Comparison of ENCODE assay signal across 15 cellular contexts in the genomic region with DNA sequence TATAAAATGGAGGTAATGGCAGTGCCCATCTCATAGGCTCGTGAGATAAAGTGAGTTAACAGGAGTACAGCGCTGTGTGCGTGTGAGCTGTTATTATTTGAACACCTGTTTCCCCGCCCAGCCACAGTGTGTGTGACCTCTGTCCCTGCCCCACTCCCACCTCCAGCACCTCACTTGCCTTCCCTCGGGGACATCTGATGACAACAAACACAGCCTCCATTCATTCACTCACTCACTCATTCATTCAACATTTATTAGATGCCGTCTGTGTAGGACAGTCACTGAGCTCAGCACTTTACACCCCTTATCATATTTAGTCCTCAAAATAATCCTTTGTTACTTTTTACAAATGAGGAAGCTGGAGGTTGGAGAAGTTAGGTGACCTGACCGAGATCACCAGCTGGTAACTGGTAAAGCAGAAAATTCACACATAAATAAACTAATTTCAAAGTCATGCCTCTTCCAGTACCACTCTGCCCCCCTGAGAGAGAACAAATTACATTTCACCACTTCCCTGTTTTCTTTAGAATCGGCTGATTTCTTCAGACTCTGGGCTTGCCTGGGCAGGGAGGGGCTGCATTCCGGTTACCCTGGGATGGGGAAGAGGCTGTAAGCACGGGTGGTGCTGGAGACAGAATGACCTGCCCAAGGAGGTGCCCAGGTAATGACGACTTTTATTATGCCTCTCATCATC. TPM values are rescaled to one million over a fixed set of nuclear protein-coding genes. Genes with fewer than 3 reads are reported as not detected.
A peak's percentile ranks its signal among the peaks of the same experiment; 100 is the strongest.
DNase-seq lines count a peak whose midpoint lies in the region; ATAC-seq, FAIRE-seq and TF ChIP-seq lines count a peak whose summit lies in the region.
"Had no signal": no experiment of that assay in that cellular context is flagged by ENCODE, and none has a peak within 500 bp of the region (broad histone marks: within the 10 kb centered on the region; RNA-seq: fewer than 3 reads in every experiment).

No MANE protein-coding gene starts in this region.

- intact Hi-C loops in right lobe of liver (cut with DNase I): no loop called here

- H3K4me3 Mint-ChIP-seq in glutamatergic neuron (ENCODE audit: unreplicated experiment): no peak overlapping the region
- H3K4me3 Mint-ChIP-seq in activated CD8-positive, alpha-beta memory T cell treated with anti-CD3 and anti-CD28 coated beads, Interleukin-2, amount 10 ng/mL, durations not matched to agents 7 days and 5 days: no peak overlapping the region
- H3K4me3 Mint-ChIP-seq: activated T-cell treated with anti-CD3 and anti-CD28 coated beads, Interleukin-2, amount 50 U/mL, for 24 hours had no signal

- CTCF ChIA-PET in HEK293 (lab: Yijun Ruan, JAX): interaction anchor here (0.6 to 10.6 kb wide), 10 partner anchors 13 to 268 kb away, joined by 3 to 182 read pairs (median 10); no protein-coding TSS in a partner anchor
- CTCF ChIA-PET in activated CD8-positive, alpha-beta memory T cell treated with anti-CD3 and anti-CD28 coated beads, Interleukin-2, amount 10 ng/mL, durations not matched to agents 7 days and 5 days (lab: Charles Lee): interaction anchor here (0.7 to 27.9 kb wide), 8 partner anchors 12 to 238 kb away, joined by 3 to 604 read pairs (median 4); a partner anchor contains a TSS

- in situ Hi-C loops in GM23248 (cut with MboI): no loop called here

- peaks cover 24% of the 10 kb centered on the region for H3K4me1 Mint-ChIP-seq in glutamatergic neuron (ENCODE audit: low read depth, unreplicated experiment)
- H3K4me1 Mint-ChIP-seq in activated CD8-positive, alpha-beta memory T cell treated with anti-CD3 and anti-CD28 coated beads, Interleukin-2, amount 10 ng/mL, durations not matched to agents 7 days and 5 days: peaks cover 5% of the 10 kb centered on the region

- H3K9ac ChIP-seq in GM23248: no peak overlapping the region

- TF ChIP-seq CTCF in HEK293 (tag by site-specific recombination; IDR thresholded peaks at IDR 0.05) (no peak), Peyer's patch (IDR thresholded peaks at IDR 0.05) (no peak), right lobe of liver (IDR thresholded peaks at IDR 0.05) (no peak), glutamatergic neuron (IDR thresholded peaks at IDR 0.05; ENCODE audit: partially characterized antibody, unreplicated experiment) (no peak)

- H3K36me3 ChIP-seq in HEK293 (ENCODE audit: control insufficient read depth in 2 of 2, insufficient read depth in 1 of 2, low read length in 2 of 2) (no peaks in the 10 kb centered on the region), Peyer's patch (no peaks in the 10 kb centered on the region), right lobe of liver (no peaks in the 10 kb centered on the region), GM23248 (ENCODE audit: low read depth) (no peaks in the 10 kb centered on the region)
- H3K36me3 ChIP-seq: tibial artery had no signal

- peaks cover 6% of the 10 kb centered on the region for H3K27me3 Mint-ChIP-seq in glutamatergic neuron (ENCODE audit: unreplicated experiment)
- peaks cover 29% of the 10 kb centered on the region for H3K27me3 Mint-ChIP-seq in activated CD8-positive, alpha-beta memory T cell treated with anti-CD3 and anti-CD28 coated beads, Interleukin-2, amount 10 ng/mL, durations not matched to agents 7 days and 5 days
- H3K27me3 Mint-ChIP-seq: activated T-cell treated with anti-CD3 and anti-CD28 coated beads, Interleukin-2, amount 50 U/mL, for 24 hours had no signal

- H3K4me1 ChIP-seq in HEK293 (ENCODE audit: control insufficient read depth, insufficient read depth, low read length): no peaks in the 10 kb centered on the region
- H3K4me1 ChIP-seq in Peyer's patch: peaks cover 0 to 10% (median 1%) of the 10 kb centered on the region in 4 donors
- no peaks in the 10 kb centered on the region for H3K4me1 ChIP-seq in right lobe of liver
- no peaks in the 10 kb centered on the region for H3K4me1 ChIP-seq in GM23248 (ENCODE audit: insufficient read depth)
- H3K4me1 ChIP-seq: tibial artery had no signal

- H3K9me3 ChIP-seq in HEK293 (ENCODE audit: control insufficient read depth, insufficient read depth, low read depth, low read length) (no peaks in the 10 kb centered on the region), Peyer's patch (no peaks in the 10 kb centered on the region), right lobe of liver (no peaks in the 10 kb centered on the region), GM23248 (ENCODE audit: low read depth) (no peaks in the 10 kb centered on the region)
- H3K9me3 ChIP-seq: tibial artery had no signal

- no peak overlapping the region for H3K4me2 ChIP-seq in GM23248 (ENCODE audit: unreplicated experiment)

- no peaks in the 10 kb centered on the region for H3K9me3 Mint-ChIP-seq in glutamatergic neuron (ENCODE audit: unreplicated experiment)
- no peaks in the 10 kb centered on the region for H3K9me3 Mint-ChIP-seq in activated CD8-positive, alpha-beta memory T cell treated with anti-CD3 and anti-CD28 coated beads, Interleukin-2, amount 10 ng/mL, durations not matched to agents 7 days and 5 days (ENCODE audit: low read depth)
- H3K9me3 Mint-ChIP-seq: activated T-cell treated with anti-CD3 and anti-CD28 coated beads, Interleukin-2, amount 50 U/mL, for 24 hours had no signal

- TF ChIP-seq POLR2A in Peyer's patch (IDR thresholded peaks at IDR 0.05) (no peak), right lobe of liver (IDR thresholded peaks at IDR 0.05) (no peak)

- POLR2A ChIA-PET in HEK293 (lab: Yijun Ruan, JAX): interaction anchor here (1.0 to 1.3 kb wide), 2 partner anchors 94 to 105 kb away, joined by 3 read pairs; a partner anchor contains a TSS

- DNase-seq in AML-193 (lab: John Stamatoyannopoulos, UW) (peak; percentile 88 to 90), Peyer's patch (peak in 2 of 3 donors; percentile 67 to 70), right lobe of liver (no peak), glutamatergic neuron (no peak), GM23248 (no peak), frontal cortex (ENCODE audit: low spot score in 2 of 2) (no peak)
- DNase-seq in activated CD8-positive, alpha-beta memory T cell treated with anti-CD3 and anti-CD28 coated beads, Interleukin-2, amount 10 ng/mL, durations not matched to agents 7 days and 5 days: no peak
- DNase-seq: activated T-cell treated with anti-CD3 and anti-CD28 coated beads, Interleukin-2, amount 50 U/mL, for 24 hours; aorta; NCI-H1436 treated with DMSO at 0.1 percent for 48 hours; tibial artery had no signal

- no peaks in the 10 kb centered on the region for H4K20me1 ChIP-seq in GM23248 (ENCODE audit: insufficient read depth)

- no peaks in the 10 kb centered on the region for H3K36me3 Mint-ChIP-seq in glutamatergic neuron (ENCODE audit: unreplicated experiment)
- no peaks in the 10 kb centered on the region for H3K36me3 Mint-ChIP-seq in activated CD8-positive, alpha-beta memory T cell treated with anti-CD3 and anti-CD28 coated beads, Interleukin-2, amount 10 ng/mL, durations not matched to agents 7 days and 5 days

- 43% methylated on average over 11 of the region's 11 CpGs for WGBS in right lobe of liver (ENCODE audit: insufficient coverage, low coverage, low lambda C conversion rate, missing lambda C conversion rate)
- WGBS in GM23248 (ENCODE audit: low coverage in 1 of 2, low lambda C conversion rate in 2 of 2, missing lambda C conversion rate in 2 of 2), 2 experiments: 73 to 75% methylated on average over 11 of the region's 11 CpGs

- H3K79me2 ChIP-seq in GM23248 (ENCODE audit: insufficient read depth): no peaks in the 10 kb centered on the region

- H3K27ac ChIP-seq in HEK293 (ENCODE audit: extremely low read depth, low read depth, low read length): no peak overlapping the region
- H3K27ac ChIP-seq in Peyer's patch: peak overlapping the region in 1 of 4 donors; percentile 49
- no peak overlapping the region for H3K27ac ChIP-seq in right lobe of liver
- no peak overlapping the region for H3K27ac ChIP-seq in GM23248
- H3K27ac ChIP-seq: HL-60, tibial artery, VCaP had no signal

- H3K9me2 ChIP-seq in GM23248 (ENCODE audit: insufficient read depth): no peaks in the 10 kb centered on the region

- H3K4me3 ChIP-seq in HEK293 (ENCODE audit: low read depth, low read length) (no peak overlapping the region), Peyer's patch (no peak overlapping the region), right lobe of liver (no peak overlapping the region), GM23248 (no peak overlapping the region)
- H3K4me3 ChIP-seq: tibial artery had no signal

- peak; percentile 8 to 35 (median 26) for ATAC-seq in right lobe of liver
- no peak for ATAC-seq in activated CD8-positive, alpha-beta memory T cell treated with anti-CD3 and anti-CD28 coated beads, Interleukin-2, amount 10 ng/mL, durations not matched to agents 7 days and 5 days

- H3K27me3 ChIP-seq in Peyer's patch (no peaks in the 10 kb centered on the region), right lobe of liver (no peaks in the 10 kb centered on the region), GM23248 (replicated peaks; ENCODE audit: insufficient read depth) (no peaks in the 10 kb centered on the region)

- FAIRE-seq in frontal cortex (lab: Jason Lieb, UNC): no peak
- FAIRE-seq: endometrium had no signal

- no peak overlapping the region for H2AFZ ChIP-seq in GM23248

- H3K27ac Mint-ChIP-seq in glutamatergic neuron (ENCODE audit: unreplicated experiment): no peak overlapping the region
- no peak overlapping the region for H3K27ac Mint-ChIP-seq in activated CD8-positive, alpha-beta memory T cell treated with anti-CD3 and anti-CD28 coated beads, Interleukin-2, amount 10 ng/mL, durations not matched to agents 7 days and 5 days
- H3K27ac Mint-ChIP-seq: activated T-cell treated with anti-CD3 and anti-CD28 coated beads, Interleukin-2, amount 50 U/mL, for 24 hours had no signal

- H3F3A ChIP-seq in GM23248 (ENCODE audit: insufficient read depth): no peaks in the 10 kb centered on the region

RNA-seq across cellular contexts. Expression of a gene that starts 58.6 kb away (rescaled TPM):
- 1 to 10 TPM in 3 of 4 donors, under 1 TPM in 1; 0.35 to 5.8 (median 2.9) TPM for total RNA-seq in Peyer's patch
- under 1 TPM; 0.12 to 0.84 (median 0.23) TPM for total RNA-seq in right lobe of liver
- 2.9 TPM for total RNA-seq in glutamatergic neuron (ENCODE audit: unreplicated experiment)
- total RNA-seq in activated CD8-positive, alpha-beta memory T cell treated with anti-CD3 and anti-CD28 coated beads, Interleukin-2, amount 10 ng/mL, durations not matched to agents 7 days and 5 days: under 1 TPM; 0.79 to 0.94 TPM
- 0.63 TPM in 1 of 2 replicates, not detected in the other for total RNA-seq in GM23248 (2014; rRNA removed; shearing (Covaris generic))
- 0.14 and 0.23 TPM in 2 replicates for polyA plus RNA-seq in GM23248 (2016; fragmentation: Nextera tagmentation; extraction: Ambion mirVana)
- 12.6 TPM for total RNA-seq in frontal cortex

Comparison
In these comparisons a context has a peak if more than half of its experiments do, and no peak if none do; other contexts are left out.
1. DNase-seq: peak in AML-193 (2 of 2) and Peyer's patch (2 of 3); none in right lobe of liver (0 of 3), glutamatergic neuron (single experiment), activated CD8-positive, alpha-beta memory T cell treated with anti-CD3 and anti-CD28 coated beads, Interleukin-2, amount 10 ng/mL, durations not matched to agents 7 days and 5 days (single experiment), GM23248 (single experiment) and frontal cortex (0 of 2).